12 cellular contexts compared by ENCODE assay signal in the genomic region with DNA sequence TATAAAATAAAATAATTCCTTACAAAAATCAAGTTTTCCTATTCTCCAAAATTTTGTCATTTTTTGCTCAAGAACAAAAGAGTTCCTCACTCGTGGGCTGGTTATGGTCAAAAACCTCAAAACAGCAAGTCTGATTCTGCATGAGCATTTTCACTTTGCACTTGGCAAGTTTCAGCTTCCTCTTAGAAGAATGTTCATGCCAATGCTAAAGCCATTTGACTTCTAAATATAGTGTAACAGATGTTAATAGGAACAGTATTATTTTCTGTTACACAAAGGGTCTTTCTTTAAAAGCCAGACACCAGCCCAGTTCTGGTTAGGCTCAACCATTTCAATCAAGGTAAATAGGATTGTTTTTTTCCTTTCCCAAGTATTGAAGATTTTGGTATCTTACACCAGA.
DNase-seq lines count a peak whose midpoint lies in the region; ATAC-seq, FAIRE-seq and TF ChIP-seq lines count a peak whose summit lies in the region.
"Had no signal": no experiment of that assay in that cellular context is flagged by ENCODE, and none has a peak within 500 bp of the region (broad histone marks: within the 10 kb centered on the region; RNA-seq: fewer than 3 reads in every experiment).

No MANE protein-coding gene starts in this region.

- peak; percentile 77 for FAIRE-seq in GM19239 (lab: Jason Lieb, UNC)
- FAIRE-seq: colon, RCC 7860 had no signal

- H3K36me3 ChIP-seq in MM.1S (replicated peaks; ENCODE audit: insufficient read depth, low read length), result no peaks in the 10 kb centered on the region
- H3K36me3 ChIP-seq: neutrophil had no signal

- H3K4me3 ChIP-seq in MM.1S (ENCODE audit: low read length), result 0 out of 2 replicates have a peak overlapping the region, but pooled peaks have one; percentile 3

- TF ChIP-seq CTCF in MM.1S (IDR thresholded peaks at IDR 0.05; ENCODE audit: low read length), result no peak

- H3K9ac ChIP-seq in MM.1S (ENCODE audit: low read length), result no peak overlapping the region

- no peaks in the 10 kb centered on the region for H3K27me3 ChIP-seq in MM.1S (replicated peaks; ENCODE audit: insufficient read depth, low read length)
- H3K27me3 ChIP-seq: neutrophil had no signal

- peaks cover 29% of the 10 kb centered on the region for H3K4me1 ChIP-seq in MM.1S (ENCODE audit: low read length)

- no peaks in the 10 kb centered on the region for H3K9me2 ChIP-seq in MM.1S (replicated peaks; ENCODE audit: insufficient read depth, low read length)

- no peaks in the 10 kb centered on the region for H3K9me3 ChIP-seq in MM.1S (replicated peaks; ENCODE audit: insufficient read depth, low read length)
- H3K9me3 ChIP-seq: neutrophil had no signal

- ATAC-seq in HG02870 (IDR thresholded peaks at IDR 0.05; ENCODE audit: unreplicated experiment), result peak; percentile 65
- ATAC-seq: activated CD8-positive, alpha-beta memory T cell treated with anti-CD3 and anti-CD28 coated beads, Interleukin-2, amount 10 ng/mL, durations not matched to agents 7 days and 5 days had no signal

- H3K27ac ChIP-seq in MM.1S (ENCODE audit: low read length), result peak overlapping the region; percentile 66; the same call in 1 of the 2 replicates
- H3K27ac ChIP-seq: neutrophil had no signal

- H3K4me2 ChIP-seq in MM.1S (ENCODE audit: low read depth, low read length), result peak overlapping the region; percentile 42; the same call in 1 of the 2 replicates

- no peak overlapping the region for H2AFZ ChIP-seq in MM.1S (ENCODE audit: low read length)

- no peaks in the 10 kb centered on the region for H4K20me1 ChIP-seq in MM.1S (ENCODE audit: insufficient read depth, low read length)

- DNase-seq in Ammon's horn (ENCODE audit: low spot score), result peak; percentile 54
- no peak for DNase-seq in GM19239 (ENCODE audit: insufficient read length, low spot score)
- peak; percentile 81 for DNase-seq in MM.1S
- DNase-seq in SIG-M5 treated with dmso at 0.1 percent for 504 hours (lab: John Stamatoyannopoulos, UW; ENCODE audit: unreplicated experiment), result no peak
- no peak for DNase-seq in HCEC 1CT
- no peak for DNase-seq in activated T-cell treated with anti-CD3 and anti-CD28 coated beads, Interleukin-2, amount 50 U/mL, for 48 hours
- DNase-seq in NCI-H748 treated with DMSO at 0.1 percent for 48 hours (lab: John Stamatoyannopoulos, UW), result no peak
- DNase-seq: activated CD8-positive, alpha-beta memory T cell treated with anti-CD3 and anti-CD28 coated beads, Interleukin-2, amount 10 ng/mL, durations not matched to agents 7 days and 5 days had no signal

- H3K79me2 ChIP-seq in MM.1S (ENCODE audit: low read length), result no peaks in the 10 kb centered on the region

- H3F3A ChIP-seq in MM.1S (ENCODE audit: insufficient read depth, low read length), result peaks cover 15% of the 10 kb centered on the region

Comparison
In these comparisons a context has a peak if more than half of its experiments do, and no peak if none do; other contexts are left out.
1. DNase-seq: peak in Ammon's horn (single experiment) and MM.1S (single experiment); none in GM19239 (single experiment), SIG-M5 treated with dmso at 0.1 percent for 504 hours (single experiment), HCEC 1CT (single experiment), activated T-cell treated with anti-CD3 and anti-CD28 coated beads, Interleukin-2, amount 50 U/mL, for 48 hours (0 of 2) and NCI-H748 treated with DMSO at 0.1 percent for 48 hours (single experiment).